26 cellular contexts compared by ENCODE assay signal in genomic region chr4:108484187-108484586, GRCh38.
DNase-seq lines count a peak whose midpoint lies in the region; ATAC-seq and TF ChIP-seq lines count a peak whose summit lies in the region.
"Had no signal": no experiment of that assay in that cellular context is flagged by ENCODE, and none has a peak within 500 bp of the region (broad histone marks: within the 10 kb centered on the region; RNA-seq: fewer than 3 reads in every experiment).

No MANE protein-coding gene starts in this region.

- no peak overlapping the region for H3K4me3 Mint-ChIP-seq in activated naive CD8-positive, alpha-beta T cell
- H3K4me3 Mint-ChIP-seq in activated naive CD8-positive, alpha-beta T cell treated with anti-CD3 and anti-CD28 coated beads, Interleukin-2, amount 50 U/mL, for 24 hours = no peak overlapping the region
- H3K4me3 Mint-ChIP-seq: IgD-negative memory B cell, WTC11 had no signal

- peak overlapping the region; percentile 76 for H3K27ac Mint-ChIP-seq in activated naive CD8-positive, alpha-beta T cell
- H3K27ac Mint-ChIP-seq in activated naive CD8-positive, alpha-beta T cell treated with anti-CD3 and anti-CD28 coated beads, Interleukin-2, amount 50 U/mL, for 24 hours = no peak overlapping the region
- H3K27ac Mint-ChIP-seq in activated naive CD4-positive, alpha-beta T cell treated with anti-CD3 and anti-CD28 coated beads, Interleukin-2, amount 50 U/mL, for 72 hours = no peak overlapping the region
- H3K27ac Mint-ChIP-seq: IgD-negative memory B cell, WTC11 had no signal

- peaks cover 42% of the 10 kb centered on the region for H3K4me1 Mint-ChIP-seq in activated naive CD8-positive, alpha-beta T cell (ENCODE audit: low read depth)
- H3K4me1 Mint-ChIP-seq in activated naive CD8-positive, alpha-beta T cell treated with anti-CD3 and anti-CD28 coated beads, Interleukin-2, amount 50 U/mL, for 24 hours = peaks cover 33% of the 10 kb centered on the region
- H3K4me1 Mint-ChIP-seq: IgD-negative memory B cell, WTC11 had no signal

- H3K27me3 Mint-ChIP-seq in activated naive CD8-positive, alpha-beta T cell = no peaks in the 10 kb centered on the region
- no peaks in the 10 kb centered on the region for H3K27me3 Mint-ChIP-seq in activated naive CD8-positive, alpha-beta T cell treated with anti-CD3 and anti-CD28 coated beads, Interleukin-2, amount 50 U/mL, for 24 hours

- H3K4me3 ChIP-seq in sigmoid colon = no peak overlapping the region
- H3K4me3 ChIP-seq: lower lobe of right lung, psoas muscle, skin epidermis, thoracic aorta, vagina had no signal

- H3K27ac ChIP-seq in KOPT-K1 (ENCODE audit: low read depth, low read length, poor library complexity, severe bottlenecking) (peak overlapping the region; percentile 92), sigmoid colon (no peak overlapping the region)
- H3K27ac ChIP-seq: lower lobe of right lung, psoas muscle, skin epidermis, thoracic aorta, vagina had no signal

- TF ChIP-seq CTCF in sigmoid colon (IDR thresholded peaks at IDR 0.05) = no peak

- no peaks in the 10 kb centered on the region for H3K36me3 Mint-ChIP-seq in activated naive CD8-positive, alpha-beta T cell
- no peaks in the 10 kb centered on the region for H3K36me3 Mint-ChIP-seq in activated naive CD8-positive, alpha-beta T cell treated with anti-CD3 and anti-CD28 coated beads, Interleukin-2, amount 50 U/mL, for 24 hours (ENCODE audit: low read depth)
- H3K36me3 Mint-ChIP-seq in activated naive CD4-positive, alpha-beta T cell treated with anti-CD3 and anti-CD28 coated beads, Interleukin-2, amount 50 U/mL, for 72 hours = no peaks in the 10 kb centered on the region
- H3K36me3 Mint-ChIP-seq: CD8-positive, alpha-beta memory T cell; IgD-negative memory B cell; WTC11 had no signal

- no peak for DNase-seq in activated naive CD8-positive, alpha-beta T cell treated with anti-CD3 and anti-CD28 coated beads, Interleukin-2, amount 50 U/mL, for 24 hours
- DNase-seq in activated naive CD4-positive, alpha-beta T cell treated with anti-CD3 and anti-CD28 coated beads, Interleukin-2, amount 50 U/mL, for 72 hours (ENCODE audit: low spot score in 2 of 2) = no peak
- DNase-seq in sigmoid colon (no peak), SIG-M5 (lab: John Stamatoyannopoulos, UW) (no peak)
- DNase-seq: activated CD8-positive, alpha-beta memory T cell treated with anti-CD3 and anti-CD28 coated beads, Interleukin-2, amount 10 ng/mL, durations not matched to agents 7 days and 5 days; activated gamma-delta T cell; CD8-positive, alpha-beta memory T cell; DMS53; effector memory CD4-positive, alpha-beta T cell; hypothalamus; kidney; lower lobe of right lung; NCI-H1694; NCI-H526 treated with DMSO at 0.1 percent for 48 hours; psoas muscle; stimulated activated CD4-positive, alpha-beta T cell treated with anti-CD3 and anti-CD28 coated beads, Interleukin-1b, Interleukin-23, amount 100 ng/mL, for 48 hours; T1000 had no signal

- no peaks in the 10 kb centered on the region for H3K36me3 ChIP-seq in KOPT-K1 (ENCODE audit: insufficient read depth, low read length)
- no peaks in the 10 kb centered on the region for H3K36me3 ChIP-seq in sigmoid colon
- H3K36me3 ChIP-seq: lower lobe of right lung, thoracic aorta, vagina had no signal

- no peaks in the 10 kb centered on the region for H3K27me3 ChIP-seq in sigmoid colon
- H3K27me3 ChIP-seq: vagina had no signal

- H3K9me3 ChIP-seq in KOPT-K1 (ENCODE audit: insufficient read depth, low read length, poor library complexity, severe bottlenecking) = peaks cover 6% of the 10 kb centered on the region
- no peaks in the 10 kb centered on the region for H3K9me3 ChIP-seq in sigmoid colon
- H3K9me3 ChIP-seq: lower lobe of right lung, psoas muscle, thoracic aorta, vagina had no signal

- TF ChIP-seq POLR2A in sigmoid colon (IDR thresholded peaks at IDR 0.05) = no peak

- no peak for ATAC-seq in activated naive CD8-positive, alpha-beta T cell treated with anti-CD3 and anti-CD28 coated beads, Interleukin-2, amount 50 U/mL, for 24 hours
- ATAC-seq in activated naive CD4-positive, alpha-beta T cell treated with anti-CD3 and anti-CD28 coated beads, Interleukin-2, amount 50 U/mL, for 72 hours = peak; percentile 21 to 65
- ATAC-seq in GM18861 (IDR thresholded peaks at IDR 0.05; ENCODE audit: unreplicated experiment) = no peak
- ATAC-seq: HCT116, lower lobe of right lung, psoas muscle, WTC11 had no signal

- 88 to 91% methylated on average over 1 of the region's 1 CpG for WGBS in sigmoid colon, 2 donors

- intact Hi-C loops in sigmoid colon (cut with DNase I) = no loop called here

- H3K4me1 ChIP-seq in sigmoid colon = no peaks in the 10 kb centered on the region
- H3K4me1 ChIP-seq: lower lobe of right lung, psoas muscle, vagina had no signal

- no peaks in the 10 kb centered on the region for H3K9me3 Mint-ChIP-seq in activated naive CD8-positive, alpha-beta T cell (ENCODE audit: low read depth)
- H3K9me3 Mint-ChIP-seq in activated naive CD8-positive, alpha-beta T cell treated with anti-CD3 and anti-CD28 coated beads, Interleukin-2, amount 50 U/mL, for 24 hours = no peaks in the 10 kb centered on the region
- H3K9me3 Mint-ChIP-seq in activated naive CD4-positive, alpha-beta T cell treated with anti-CD3 and anti-CD28 coated beads, Interleukin-2, amount 50 U/mL, for 72 hours = no peaks in the 10 kb centered on the region
- H3K9me3 Mint-ChIP-seq: WTC11 had no signal

- TF ChIP-seq EP300 in sigmoid colon (IDR thresholded peaks at IDR 0.05) = no peak

Comparison
In these comparisons a context has a peak if more than half of its experiments do, and no peak if none do; other contexts are left out.
1. ATAC-seq: peak in activated naive CD4-positive, alpha-beta T cell treated with anti-CD3 and anti-CD28 coated beads, Interleukin-2, amount 50 U/mL, for 72 hours (2 of 2); none in activated naive CD8-positive, alpha-beta T cell treated with anti-CD3 and anti-CD28 coated beads, Interleukin-2, amount 50 U/mL, for 24 hours (single experiment) and GM18861 (single experiment).